In genomic region chr17:63495471-63495870, GRCh38 we compare ENCODE assay signal across 28 cellular contexts. TPM values are rescaled to one million over a fixed set of nuclear protein-coding genes. Genes with fewer than 3 reads are reported as not detected.
"Had no signal": no experiment of that assay in that cellular context is flagged by ENCODE, and none has a peak within 500 bp of the region (broad histone marks: within the 10 kb centered on the region; RNA-seq: fewer than 3 reads in every experiment).

No MANE protein-coding gene starts in this region.

- H3K36me3 ChIP-seq: adrenal gland, ascending aorta, breast epithelium, colonic mucosa, esophagus muscularis mucosa, sigmoid colon, vagina had no signal

- H3K27me3 ChIP-seq: adrenal gland, ascending aorta, breast epithelium, colonic mucosa, testis, vagina had no signal

- H3K27ac ChIP-seq: adrenal gland, ascending aorta, breast epithelium, colonic mucosa, esophagus muscularis mucosa, parathyroid adenoma, sigmoid colon, testis, vagina had no signal

- H3K79me2 ChIP-seq: parathyroid adenoma had no signal

- H3K4me1 ChIP-seq: adrenal gland, ascending aorta, breast epithelium, colonic mucosa, esophagus muscularis mucosa, sigmoid colon, testis, vagina had no signal

- H2AFZ ChIP-seq: parathyroid adenoma had no signal

- H3K9me3 ChIP-seq: adrenal gland, ascending aorta, breast epithelium, colonic mucosa, esophagus muscularis mucosa, sigmoid colon, testis, vagina had no signal

- H3K4me3 ChIP-seq: adrenal gland, ascending aorta, breast epithelium, colonic mucosa, esophagus muscularis mucosa, sigmoid colon, testis, vagina had no signal

- DNase-seq: activated B cell treated with CpG ODN at 0.5 μM for 24 hours; activated CD4-positive, alpha-beta T cell treated with anti-CD3 and anti-CD28 coated beads for 4 hours; activated CD4-positive, alpha-beta T cell treated with anti-CD3 and anti-CD28 coated beads, Interleukin-2, amount 50 U/mL, for 48 hours; activated CD8-positive, alpha-beta memory T cell treated with anti-CD3 and anti-CD28 coated beads, Interleukin-2, amount 50 U/mL, for 48 hours; activated naive CD4-positive, alpha-beta T cell; activated T-cell treated with anti-CD3 and anti-CD28 coated beads, Interleukin-2, amount 50 U/mL, for 4 hours; adrenal gland; colonic mucosa; glutamatergic neuron; hippocampal formation; left cardiac atrium; sigmoid colon; stimulated activated CD4-positive, alpha-beta T cell treated with anti-CD3 and anti-CD28 coated beads, Interleukin-2, amount 100 ng/mL, for 48 hours; stimulated activated CD8-positive, alpha-beta memory T cell treated with anti-CD3 and anti-CD28 coated beads, Interleukin-4, amount 100 ng/mL, for 48 hours; stimulated activated naive B cell treated with anti-CD40 and anti-IgM and Interleukin-4, amounts not matched to agents 10 μg/mL and 1 μg/mL and 100 μg/mL, for 72 hours; T-helper 9 cell; testis; trophoblast cell had no signal

RNA-seq across cellular contexts. Expression of gene ACE, which starts 18.6 kb away (rescaled TPM):
- total RNA-seq: activated T-helper 2 cell treated with anti-CD3 and anti-CD28 coated beads, Interferon-gamma antibody, Interleukin-2, Interleukin-4, amounts not matched to agents 10 μg/mL and 5 μg/mL and 100 μg/mL, durations not matched to agents 14 hours and 24 hours and 36 hours had no signal

RNA-seq across cellular contexts. Expression of gene KCNH6, which starts 27.7 kb away (rescaled TPM):
- total RNA-seq: activated B cell treated with CpG ODN at 0.5 μM for 24 hours; activated CD8-positive, alpha-beta memory T cell treated with anti-CD3 and anti-CD28 coated beads for 36 hours; activated T-cell treated with anti-CD3 and anti-CD28 coated beads, Interleukin-2, amount 50 U/mL, for 4 hours; activated T-helper 2 cell treated with anti-CD3 and anti-CD28 coated beads, Interferon-gamma antibody, Interleukin-2, Interleukin-4, amounts not matched to agents 10 μg/mL and 5 μg/mL and 100 μg/mL, durations not matched to agents 14 hours and 24 hours and 36 hours; ascending aorta; breast epithelium; esophagus muscularis mucosa; frontal cortex; left cardiac atrium; mononuclear cell; myocyte; sigmoid colon; vagina had no signal
